19 cellular contexts compared by ENCODE assay signal in genomic region chr7:136803028-136803427, GRCh38.
DNase-seq lines count a peak whose midpoint lies in the region; ATAC-seq, FAIRE-seq and TF ChIP-seq lines count a peak whose summit lies in the region.
"Had no signal": no experiment of that assay in that cellular context is flagged by ENCODE, and none has a peak within 500 bp of the region (broad histone marks: within the 10 kb centered on the region; RNA-seq: fewer than 3 reads in every experiment).

No MANE protein-coding gene starts in this region.

- no peak overlapping the region for H3K27ac ChIP-seq in SK-N-SH (ENCODE audit: low read depth in 2 of 2, low read length in 1 of 2)
- H3K27ac ChIP-seq in K562 (ENCODE audit: extremely low read depth, low read depth, low read length) = no peak overlapping the region
- H3K27ac ChIP-seq: 22Rv1; A549; BLaER1 treated with 17β-estradiol and CSF1 and Interleukin-3, amounts not matched to agents 10 nM and 100 nM; C4-2B had no signal

- WGBS in SK-N-SH (ENCODE audit: low lambda C conversion rate) = 38% methylated on average over 2 of the region's 2 CpGs
- WGBS in K562 (ENCODE audit: insufficient coverage, low coverage, missing lambda C conversion rate) = 0% methylated on average over 2 of the region's 2 CpGs

- no peaks in the 10 kb centered on the region for H3F3A ChIP-seq in SK-N-SH (replicated peaks; ENCODE audit: insufficient read depth)

- H3K79me2 ChIP-seq in SK-N-SH (ENCODE audit: insufficient read depth) (no peaks in the 10 kb centered on the region), K562 (ENCODE audit: control insufficient read depth, insufficient read depth, low read length) (no peaks in the 10 kb centered on the region)

- no peak for ATAC-seq in SK-N-SH treated with all-trans-retinoic acid at 6 μM for 48 hours
- no peak for ATAC-seq in K562
- no peak for ATAC-seq in GM21528 (IDR thresholded peaks at IDR 0.05; ENCODE audit: low FRiP score, unreplicated experiment)
- ATAC-seq in GM18861 (IDR thresholded peaks at IDR 0.05; ENCODE audit: unreplicated experiment) = no peak
- ATAC-seq: A549; CD8-positive, alpha-beta T cell had no signal

- H3K9me2 ChIP-seq in SK-N-SH = peaks cover 8% of the 10 kb centered on the region

- H3K4me2 ChIP-seq in SK-N-SH (no peak overlapping the region), K562 (ENCODE audit: insufficient read depth, low read length) (no peak overlapping the region)
- H3K4me2 ChIP-seq: A549; BLaER1 treated with 17β-estradiol and CSF1 and Interleukin-3, amounts not matched to agents 10 nM and 100 nM had no signal

- no TSS peak for BruUV-seq in K562 (replicated peaks; lab: Mats Ljungman, UMichigan)

- no peak for TF ChIP-seq CTCF in SK-N-SH (IDR thresholded peaks at IDR 0.05)
- no peak for TF ChIP-seq CTCF in K562 (IDR thresholded peaks at IDR 0.05 in 2 of 3, conservative IDR thresholded peaks at IDR 0.05 in 1 of 3; ENCODE audit: insufficient read depth in 2 of 3, low read depth in 1 of 3, low read length in 3 of 3)

- H3K27me3 ChIP-seq in SK-N-SH (ENCODE audit: insufficient read depth) (no peaks in the 10 kb centered on the region), K562 (ENCODE audit: control insufficient read depth in 2 of 2, insufficient read depth in 2 of 2, low read length in 2 of 2) (no peaks in the 10 kb centered on the region)
- H3K27me3 ChIP-seq: BLaER1 treated with 17β-estradiol and CSF1 and Interleukin-3, amounts not matched to agents 10 nM and 100 nM had no signal

- no peak for FAIRE-seq in K562 (lab: Jason Lieb, UNC)
- FAIRE-seq: A549, D721Med, G401.6, GM12891 had no signal

- in situ Hi-C loops in K562 (cut with MboI) = no loop called here

- DNase-seq in SK-N-SH = no peak
- no peak for DNase-seq in K562 (ENCODE audit: extremely low read depth in 1 of 4, low spot score in 3 of 4)
- DNase-seq: AML-193; Caco-2; Calu3; CD4-positive, alpha-beta T cell; CD8-positive, alpha-beta T cell; DMS79 treated with DMSO at 0.1 percent for 48 hours; GF-D8 had no signal

- POLR2A ChIA-PET in SK-N-SH (lab: Yijun Ruan, JAX) (no interaction called here), K562 (lab: Yijun Ruan, JAX) (no interaction called here)

- no peaks in the 10 kb centered on the region for H3K36me3 ChIP-seq in SK-N-SH (replicated peaks in 1 of 2; ENCODE audit: control insufficient read depth in 1 of 2, insufficient read depth in 2 of 2, low read length in 1 of 2)
- H3K36me3 ChIP-seq in K562 (ENCODE audit: control insufficient read depth, insufficient read depth, low read length) = no peaks in the 10 kb centered on the region
- H3K36me3 ChIP-seq: BLaER1 treated with 17β-estradiol and CSF1 and Interleukin-3, amounts not matched to agents 10 nM and 100 nM had no signal

- H3K4me3 ChIP-seq in SK-N-SH (ENCODE audit: low read depth in 2 of 2, low read length in 1 of 2) = no peak overlapping the region
- H3K4me3 ChIP-seq in K562 = no peak overlapping the region
- H3K4me3 ChIP-seq: A549; BLaER1 treated with 17β-estradiol and CSF1 and Interleukin-3, amounts not matched to agents 10 nM and 100 nM had no signal

- H3K4me1 ChIP-seq in SK-N-SH (ENCODE audit: control insufficient read depth in 1 of 2, insufficient read depth in 2 of 2, low read depth in 1 of 2, low read length in 1 of 2) (no peaks in the 10 kb centered on the region; a peak in 1 of 4 replicates), K562 (replicated peaks in 1 of 2; ENCODE audit: control insufficient read depth in 2 of 2, insufficient read depth in 2 of 2, low read length in 2 of 2) (no peaks in the 10 kb centered on the region)
- H3K4me1 ChIP-seq: A549; BLaER1 treated with 17β-estradiol and CSF1 and Interleukin-3, amounts not matched to agents 10 nM and 100 nM had no signal

- intact Hi-C loops in K562 (cut with micrococcal nuclease) = no loop called here

- TF ChIP-seq RAD21 in SK-N-SH (IDR thresholded peaks at IDR 0.05; ENCODE audit: low read length) = no peak
- TF ChIP-seq RAD21 in K562 (CRISPR knock-in tag; conservative IDR thresholded peaks at IDR 0.05 in 1 of 2, IDR thresholded peaks at IDR 0.05 in 1 of 2) = no peak

- no peak for TF ChIP-seq POLR2A in K562 (conservative IDR thresholded peaks at IDR 0.05)

- no peaks in the 10 kb centered on the region for H3K9me1 ChIP-seq in K562 (ENCODE audit: control insufficient read depth, insufficient read depth, low read length)

- H4K20me1 ChIP-seq in SK-N-SH (ENCODE audit: insufficient read depth) (no peaks in the 10 kb centered on the region), K562 (replicated peaks; ENCODE audit: control insufficient read depth, insufficient read depth, low read length) (no peaks in the 10 kb centered on the region)
- H4K20me1 ChIP-seq: BLaER1 treated with 17β-estradiol and CSF1 and Interleukin-3, amounts not matched to agents 10 nM and 100 nM had no signal

- H3K9ac ChIP-seq in SK-N-SH (no peak overlapping the region), K562 (ENCODE audit: insufficient read depth in 1 of 2, low read depth in 2 of 2, low read length in 2 of 2) (no peak overlapping the region)
- H3K9ac ChIP-seq: BLaER1 treated with 17β-estradiol and CSF1 and Interleukin-3, amounts not matched to agents 10 nM and 100 nM had no signal

- peaks cover 12% of the 10 kb centered on the region; the same call in 1 of the 2 replicates for H3K9me3 ChIP-seq in SK-N-SH
- no peaks in the 10 kb centered on the region for H3K9me3 ChIP-seq in K562 (replicated peaks; ENCODE audit: control insufficient read depth, insufficient read depth, low read depth, low read length)
- H3K9me3 ChIP-seq: A549; BLaER1 treated with 17β-estradiol and CSF1 and Interleukin-3, amounts not matched to agents 10 nM and 100 nM; Caco-2 had no signal

- no peak; a peak in 1 of 4 replicates for TF ChIP-seq EP300 in SK-N-SH (IDR thresholded peaks at IDR 0.05; ENCODE audit: borderline replicate concordance in 1 of 2, low read depth in 1 of 2, low read length in 1 of 2)
- TF ChIP-seq EP300 in K562 (IDR thresholded peaks at IDR 0.05; ENCODE audit: low read length) = no peak

- H2AFZ ChIP-seq in SK-N-SH (ENCODE audit: low read depth) (no peak overlapping the region), K562 (ENCODE audit: low read depth, low read length) (no peak overlapping the region)

- CTCF ChIA-PET in SK-N-SH (lab: Yijun Ruan, JAX) = no interaction called here
- CTCF ChIA-PET in K562 (lab: Yijun Ruan, JAX; ENCODE audit: low intra/inter-chr PET ratio) = no interaction called here

TF ChIP-seq in SK-N-SH, 30 proteins besides CTCF, POLR2A, EP300 and RAD21:
- TF ChIP-seq RCOR1 (IDR thresholded peaks at IDR 0.05; ENCODE audit: low read length) = no peak; the same call in 1 of the 2 replicates
- TF ChIP-seq MEF2A (IDR thresholded peaks at IDR 0.05; ENCODE audit: borderline replicate concordance, low read depth) = no peak
- no peak for TF ChIP-seq FOSL2 (IDR thresholded peaks at IDR 0.05; ENCODE audit: borderline replicate concordance, low read depth)
- no peak for TF ChIP-seq FOXJ3 (CRISPR knock-in tag; IDR thresholded peaks at IDR 0.05)
- no peak for TF ChIP-seq TAF1 (IDR thresholded peaks at IDR 0.05; ENCODE audit: borderline replicate concordance, low read depth, low read length)
- no peak for TF ChIP-seq MAX (IDR thresholded peaks at IDR 0.05; ENCODE audit: low read depth)
- TF ChIP-seq NRF1 (IDR thresholded peaks at IDR 0.05; ENCODE audit: low read depth, low read length) = no peak
- peak; percentile 52; the same call in 1 of the 2 replicates for TF ChIP-seq GATA2 (CRISPR knock-in tag; IDR thresholded peaks at IDR 0.05)

TF ChIP-seq in SK-N-SH treated with all-trans-retinoic acid at 6 μM for 48 hours, 23 proteins besides CTCF, POLR2A, EP300 and RAD21 (continues in another document):
- TF ChIP-seq CSDC2 (CRISPR knock-in tag; IDR thresholded peaks at IDR 0.05) (no peak), OSR1 (CRISPR knock-in tag; IDR thresholded peaks at IDR 0.05) (no peak), GLIS3 (CRISPR knock-in tag; IDR thresholded peaks at IDR 0.05) (no peak)

TF ChIP-seq in K562, 482 proteins besides CTCF, POLR2A, EP300 and RAD21:
- no peak for TF ChIP-seq HBP1 (CRISPR knock-in tag; IDR thresholded peaks at IDR 0.05)
- TF ChIP-seq IRF2 (CRISPR knock-in tag; IDR thresholded peaks at IDR 0.05) = no peak
- TF ChIP-seq ASH1L (IDR thresholded peaks at IDR 0.05; ENCODE audit: borderline replicate concordance, low read depth, partially characterized antibody) = no peak
- no peak for TF ChIP-seq ZNF398 (CRISPR knock-in tag; IDR thresholded peaks at IDR 0.05)
- no peak for TF ChIP-seq ZNF121 (CRISPR knock-in tag; conservative IDR thresholded peaks at IDR 0.05)
- no peak for TF ChIP-seq CEBPG (CRISPR knock-in tag; IDR thresholded peaks at IDR 0.05)
- TF ChIP-seq CEBPG (tag; conservative IDR thresholded peaks at IDR 0.05 in 1 of 2, IDR thresholded peaks at IDR 0.05 in 1 of 2) = peak; percentile 33 to 51; a peak in 3 of 4 replicates

Comparison
In these comparisons a context has a peak if more than half of its experiments do, and no peak if none do; other contexts are left out.
1. Of the 27 proteins assayed by ChIP-seq in both K562 and SK-N-SH: peak only in K562: none; only in SK-N-SH: GATA2; in both: none; in neither: 26.